In the genomic region with DNA sequence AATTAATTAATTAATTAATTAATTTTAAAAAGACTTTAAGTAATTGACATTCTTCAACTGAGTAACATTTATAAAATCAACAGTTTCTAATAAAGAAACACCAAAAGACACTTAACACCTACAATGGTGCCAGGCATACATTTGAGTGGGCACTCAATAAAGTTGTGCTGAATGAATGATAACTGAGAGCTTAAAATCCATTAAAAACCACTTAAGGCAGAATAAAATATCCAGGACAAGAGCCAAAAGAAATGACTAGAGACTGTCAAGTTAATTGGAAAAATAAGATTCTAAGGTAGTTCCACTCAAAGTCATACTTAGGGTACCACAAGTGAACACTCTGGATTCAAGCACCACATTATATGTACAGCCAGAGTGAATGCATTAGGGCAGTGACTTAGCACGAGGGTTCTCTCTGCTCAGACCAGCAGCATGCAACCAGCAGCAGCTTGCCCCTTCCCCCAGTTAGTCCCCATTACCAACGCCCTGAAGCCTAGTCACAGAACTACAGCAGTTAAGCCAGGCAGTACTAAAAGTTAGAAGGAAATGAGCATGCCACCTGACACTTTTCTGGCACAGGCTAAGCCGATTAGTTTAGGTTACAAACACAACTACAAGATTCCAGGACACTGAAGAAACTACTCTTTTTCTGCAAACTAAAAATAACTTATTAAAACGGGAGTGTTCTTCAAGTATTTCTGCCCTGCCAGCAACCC, we compare ENCODE assay signal across 11 cellular contexts. TPM values are rescaled to one million over a fixed set of nuclear protein-coding genes. Genes with fewer than 3 reads are reported as not detected.
DNase-seq lines count a peak whose midpoint lies in the region; ATAC-seq and TF ChIP-seq lines count a peak whose summit lies in the region.
"Had no signal": no experiment of that assay in that cellular context is flagged by ENCODE, and none has a peak within 500 bp of the region (broad histone marks: within the 10 kb centered on the region; RNA-seq: fewer than 3 reads in every experiment).

No MANE protein-coding gene starts in this region.

- H3K27ac Mint-ChIP-seq in T-helper 17 cell (peak overlapping the region; percentile 61), glutamatergic neuron (ENCODE audit: unreplicated experiment) (no peak overlapping the region)

- intact Hi-C loops in gastrocnemius medialis (cut with DNase I; ENCODE audit: low total_unique reads) = no loop called here

- DNase-seq in DMS79 treated with DMSO at 0.1 percent for 48 hours (lab: John Stamatoyannopoulos, UW) (peak; percentile 99), T-helper 17 cell (no peak), fibroblast of villous mesenchyme (ENCODE audit: low read depth) (peak; percentile 88), trophoblast cell (peak in 1 of 2 donors; percentile 56), gastrocnemius medialis (no peak), glutamatergic neuron (no peak), NCI-H748 (lab: John Stamatoyannopoulos, UW; ENCODE audit: unreplicated experiment) (no peak)
- DNase-seq in activated CD8-positive, alpha-beta memory T cell treated with anti-CD3 and anti-CD28 coated beads for 24 hours = no peak
- DNase-seq: activated CD4-positive, alpha-beta T cell treated with anti-CD3 and anti-CD28 coated beads, Interleukin-2, amount 50 U/mL, for 4 hours; NCI-H69 had no signal

- ATAC-seq in T-helper 17 cell (no peak), gastrocnemius medialis (no peak)

- no peak overlapping the region for H3K18ac ChIP-seq in trophoblast cell (ENCODE audit: low read length)

- H3K36me3 ChIP-seq in trophoblast cell (ENCODE audit: control insufficient read depth in 1 of 2, insufficient read depth in 2 of 2, low read length in 2 of 2) (peaks cover 0 to 3% of the 10 kb centered on the region in 2 experiments), gastrocnemius medialis (no peaks in the 10 kb centered on the region)
- H3K36me3 ChIP-seq: cardiac muscle cell had no signal

- H3K4me2 ChIP-seq in trophoblast cell (ENCODE audit: low read length) = no peak overlapping the region

- no peak overlapping the region for H3K9ac ChIP-seq in trophoblast cell (ENCODE audit: low read length)

- no peak overlapping the region for H4K12ac ChIP-seq in trophoblast cell (ENCODE audit: low read depth, low read length)

- H3K27me3 ChIP-seq in trophoblast cell (ENCODE audit: insufficient read depth, low read length) (no peaks in the 10 kb centered on the region), gastrocnemius medialis (no peaks in the 10 kb centered on the region)
- H3K27me3 ChIP-seq: cardiac muscle cell had no signal

- no CpG with 5 or more reads among the region's 4 CpGs for WGBS in trophoblast cell (ENCODE audit: extremely low coverage, insufficient coverage, insufficient read length)

- H2AK5ac ChIP-seq in trophoblast cell (ENCODE audit: low read length) = no peak overlapping the region

- TF ChIP-seq CTCF in fibroblast of villous mesenchyme (IDR thresholded peaks at IDR 0.05; ENCODE audit: insufficient read depth, low read depth, low read length) (no peak), gastrocnemius medialis (IDR thresholded peaks at IDR 0.05 in 4 of 5, conservative IDR thresholded peaks at IDR 0.05 in 1 of 5) (no peak), glutamatergic neuron (IDR thresholded peaks at IDR 0.05; ENCODE audit: partially characterized antibody, unreplicated experiment) (no peak)

- H3K23ac ChIP-seq in trophoblast cell (ENCODE audit: low read length) = no peak overlapping the region

- H2AFZ ChIP-seq in trophoblast cell (ENCODE audit: insufficient read depth, low read length, poor library complexity) = no peak overlapping the region

- no peak overlapping the region for H3K4me3 Mint-ChIP-seq in T-helper 17 cell
- H3K4me3 Mint-ChIP-seq in glutamatergic neuron (ENCODE audit: unreplicated experiment) = no peak overlapping the region

- H4K8ac ChIP-seq in trophoblast cell (ENCODE audit: low read depth, low read length) = no peak overlapping the region

- H3K79me1 ChIP-seq in trophoblast cell (ENCODE audit: low read length) = no peaks in the 10 kb centered on the region

- H2BK12ac ChIP-seq in trophoblast cell (ENCODE audit: low read length) = no peak overlapping the region

- H3K4me3 ChIP-seq in fibroblast of villous mesenchyme (ENCODE audit: low read depth, low read length) (no peak overlapping the region), trophoblast cell (ENCODE audit: low read depth, low read length) (no peak overlapping the region), gastrocnemius medialis (no peak overlapping the region)
- H3K4me3 ChIP-seq: cardiac muscle cell had no signal

- H2BK120ac ChIP-seq in trophoblast cell (ENCODE audit: insufficient read depth, low read length, poor library complexity) = no peak overlapping the region

- H4K91ac ChIP-seq in trophoblast cell (ENCODE audit: low read depth, low read length) = no peak overlapping the region

- H3K4me1 Mint-ChIP-seq in T-helper 17 cell (peaks cover 43% of the 10 kb centered on the region), glutamatergic neuron (ENCODE audit: low read depth, unreplicated experiment) (peaks cover 8% of the 10 kb centered on the region)

- H3K14ac ChIP-seq in trophoblast cell (ENCODE audit: low read length) = no peak overlapping the region

- H3K27ac ChIP-seq in trophoblast cell (ENCODE audit: low read depth, low read length) = no peak overlapping the region
- H3K27ac ChIP-seq in gastrocnemius medialis = no peak overlapping the region
- H3K27ac ChIP-seq: cardiac muscle cell had no signal

- H2BK5ac ChIP-seq in trophoblast cell (ENCODE audit: low read depth, low read length, poor library complexity) = no peak overlapping the region

- no peaks in the 10 kb centered on the region for H3K36me3 Mint-ChIP-seq in T-helper 17 cell (ENCODE audit: low read depth)
- no peaks in the 10 kb centered on the region for H3K36me3 Mint-ChIP-seq in glutamatergic neuron (ENCODE audit: unreplicated experiment)

- in situ Hi-C loops in gastrocnemius medialis (cut with MboI; ENCODE audit: low sequenced_read_pairs in 4 of 4) = no loop called here

- peak overlapping the region; percentile 90 for H3K4ac ChIP-seq in trophoblast cell (ENCODE audit: low read depth, low read length)

- H3K9me3 Mint-ChIP-seq in glutamatergic neuron (ENCODE audit: unreplicated experiment) = no peaks in the 10 kb centered on the region

- H3K27me3 Mint-ChIP-seq in T-helper 17 cell = no peaks in the 10 kb centered on the region
- no peaks in the 10 kb centered on the region for H3K27me3 Mint-ChIP-seq in glutamatergic neuron (ENCODE audit: unreplicated experiment)

- H3K9me3 ChIP-seq in T-helper 17 cell (ENCODE audit: control insufficient read depth, low read length, poor library complexity, severe bottlenecking) (no peaks in the 10 kb centered on the region), trophoblast cell (ENCODE audit: insufficient read depth, low read depth, low read length) (no peaks in the 10 kb centered on the region), gastrocnemius medialis (no peaks in the 10 kb centered on the region)

- TF ChIP-seq POLR2A in gastrocnemius medialis (IDR thresholded peaks at IDR 0.05) = no peak

- H3K4me1 ChIP-seq in trophoblast cell (ENCODE audit: control insufficient read depth in 1 of 2, insufficient read depth in 2 of 2, low read length in 2 of 2) = peaks cover 2 to 15% of the 10 kb centered on the region in 2 experiments
- H3K4me1 ChIP-seq in gastrocnemius medialis = peaks cover 17 to 19% of the 10 kb centered on the region in 2 donors

- H3K79me2 ChIP-seq in trophoblast cell (ENCODE audit: control insufficient read depth, insufficient read depth, low read length, poor library complexity) = peaks cover 11% of the 10 kb centered on the region

RNA-seq across cellular contexts. Expression of a gene that starts 46.5 kb away (rescaled TPM):
- total RNA-seq in T-helper 17 cell (10 to 100 TPM; 24.7 to 27.3 TPM), fibroblast of villous mesenchyme (44.1 and 55.3 TPM in 2 replicates), gastrocnemius medialis (1 to 10 TPM; 4.1 to 5.4 (median 4.9) TPM), glutamatergic neuron (ENCODE audit: unreplicated experiment) (32.0 TPM)
- 38.6 TPM in 2 replicates for polyA plus RNA-seq in trophoblast cell (2013)

Comparison
In these comparisons a context has a peak if more than half of its experiments do, and no peak if none do; other contexts are left out.
1. DNase-seq: peak in DMS79 treated with DMSO at 0.1 percent for 48 hours (single experiment) and fibroblast of villous mesenchyme (single experiment); none in T-helper 17 cell (0 of 3), gastrocnemius medialis (0 of 2), activated CD8-positive, alpha-beta memory T cell treated with anti-CD3 and anti-CD28 coated beads for 24 hours (single experiment), glutamatergic neuron (single experiment) and NCI-H748 (single experiment).